Comparison of ENCODE assay signal across 27 cellular contexts in genomic region chr5:150055707-150056443, GRCh38. TPM values are rescaled to one million over a fixed set of nuclear protein-coding genes. Genes with fewer than 3 reads are reported as not detected.
DNase-seq lines count a peak whose midpoint lies in the region; ATAC-seq, FAIRE-seq and TF ChIP-seq lines count a peak whose summit lies in the region.
"Had no signal": no experiment of that assay in that cellular context is flagged by ENCODE, and none has a peak within 500 bp of the region (broad histone marks: within the 10 kb centered on the region; RNA-seq: fewer than 3 reads in every experiment).

No MANE protein-coding gene starts in this region.

- H3K36me3 ChIP-seq in HEK293 (ENCODE audit: control insufficient read depth in 2 of 2, insufficient read depth in 1 of 2, low read length in 2 of 2) (peaks cover 4 to 56% of the 10 kb centered on the region in 2 experiments; a peak in 1 of 3 replicates), K562 (ENCODE audit: control insufficient read depth, insufficient read depth, low read length) (peaks cover 47% of the 10 kb centered on the region), osteoblast (ENCODE audit: insufficient read depth, low read length) (peaks cover 44% of the 10 kb centered on the region)

- no peak; the same call in 1 of the 2 replicates for TF ChIP-seq POLR2A in K562 (conservative IDR thresholded peaks at IDR 0.05)

- H3K4me2 ChIP-seq in K562 (ENCODE audit: insufficient read depth, low read length) (no peak overlapping the region), osteoblast (ENCODE audit: insufficient read depth, low read length) (no peak overlapping the region)

- no peak for DNase-seq in activated CD8-positive, alpha-beta T cell treated with anti-CD3 and anti-CD28 coated beads, Interleukin-2, amount 10 ng/mL, durations not matched to agents 7 days and 5 days
- DNase-seq in activated CD8-positive, alpha-beta T cell treated with anti-CD3 and anti-CD28 coated beads for 36 hours, result no peak
- DNase-seq in K562 (ENCODE audit: extremely low read depth in 1 of 4, low spot score in 3 of 4) (no peak), osteoblast (ENCODE audit: insufficient read length, low spot score, missing footprints) (peak; percentile 35)
- DNase-seq: ACHN; C1 segment of cervical spinal cord; CD8-positive, alpha-beta memory T cell; DMS53; EL; GF-D8; H9; Kasumi-1; NCI-H1417; NCI-H1694 treated with DMSO at 0.1 percent for 48 hours; NCI-H2081 treated with DMSO at 0.1 percent for 48 hours; NCI-H446; NCI-H526; Right ventricle myocardium superior had no signal

- H3K4me3 ChIP-seq in HEK293 (ENCODE audit: low read depth, low read length) (no peak overlapping the region), K562 (no peak overlapping the region), osteoblast (ENCODE audit: insufficient read depth, low read length) (no peak overlapping the region)

- POLR2A ChIA-PET in activated CD8-positive, alpha-beta T cell treated with anti-CD3 and anti-CD28 coated beads, Interleukin-2, amount 10 ng/mL, durations not matched to agents 7 days and 5 days (lab: Charles Lee), result interaction anchor here (0.8 kb wide), 1 partner anchor 8 kb away, joined by 4 read pairs; no protein-coding TSS in a partner anchor
- POLR2A ChIA-PET in activated CD8-positive, alpha-beta T cell treated with anti-CD3 and anti-CD28 coated beads for 36 hours (lab: Charles Lee), result interaction anchor here (1.1 kb wide), 2 partner anchors 8 to 10 kb away, joined by 3 to 4 read pairs; no protein-coding TSS in a partner anchor
- POLR2A ChIA-PET in HEK293 (lab: Yijun Ruan, JAX) (no interaction called here), K562 (lab: Yijun Ruan, JAX) (interaction anchor here (0.6 to 4.1 kb wide), 5 partner anchors 14 to 345 kb away, joined by 3 to 13 read pairs (median 3); no protein-coding TSS in a partner anchor)

- H3K27ac ChIP-seq in HEK293 (ENCODE audit: extremely low read depth, low read depth, low read length) (no peak overlapping the region), K562 (ENCODE audit: extremely low read depth, low read depth, low read length) (no peak overlapping the region), osteoblast (ENCODE audit: low read depth, low read length) (no peak overlapping the region)
- H3K27ac ChIP-seq: 22Rv1 had no signal

- H2AFZ ChIP-seq in K562 (ENCODE audit: low read depth, low read length) (no peak overlapping the region), osteoblast (ENCODE audit: low read length) (no peak overlapping the region)

- H3K4me1 Mint-ChIP-seq in activated CD8-positive, alpha-beta T cell treated with anti-CD3 and anti-CD28 coated beads, Interleukin-2, amount 10 ng/mL, durations not matched to agents 7 days and 5 days (ENCODE audit: low read depth), result peaks cover 16% of the 10 kb centered on the region
- H3K4me1 Mint-ChIP-seq in activated CD8-positive, alpha-beta T cell treated with anti-CD3 and anti-CD28 coated beads for 36 hours (ENCODE audit: low read depth), result peaks cover 4% of the 10 kb centered on the region
- H3K4me1 Mint-ChIP-seq: CD8-positive, alpha-beta memory T cell had no signal

- peaks cover 36% of the 10 kb centered on the region for H3K36me3 Mint-ChIP-seq in activated CD8-positive, alpha-beta T cell treated with anti-CD3 and anti-CD28 coated beads, Interleukin-2, amount 10 ng/mL, durations not matched to agents 7 days and 5 days (ENCODE audit: low read depth)
- peaks cover 27% of the 10 kb centered on the region for H3K36me3 Mint-ChIP-seq in activated CD8-positive, alpha-beta T cell treated with anti-CD3 and anti-CD28 coated beads for 36 hours (ENCODE audit: low read depth)

- BruUV-seq in K562 (replicated peaks; lab: Mats Ljungman, UMichigan), result no TSS peak

- FAIRE-seq in K562 (lab: Jason Lieb, UNC), result no peak
- FAIRE-seq: D721Med, RCC 7860 had no signal

- H3K9me3 ChIP-seq in HEK293 (ENCODE audit: control insufficient read depth, insufficient read depth, low read depth, low read length) (no peaks in the 10 kb centered on the region), K562 (replicated peaks; ENCODE audit: control insufficient read depth, insufficient read depth, low read depth, low read length) (no peaks in the 10 kb centered on the region), osteoblast (ENCODE audit: low read depth, low read length) (no peaks in the 10 kb centered on the region)

- intact Hi-C loops in activated CD8-positive, alpha-beta T cell treated with anti-CD3 and anti-CD28 coated beads for 36 hours (cut with micrococcal nuclease), result no loop called here
- intact Hi-C loops in K562 (cut with micrococcal nuclease), result no loop called here

- no peak for TF ChIP-seq CTCF in activated CD8-positive, alpha-beta T cell treated with anti-CD3 and anti-CD28 coated beads for 36 hours (IDR thresholded peaks at IDR 0.05)
- TF ChIP-seq CTCF in HEK293 (tag by site-specific recombination; IDR thresholded peaks at IDR 0.05), result no peak
- no peak for TF ChIP-seq CTCF in K562 (IDR thresholded peaks at IDR 0.05 in 2 of 3, conservative IDR thresholded peaks at IDR 0.05 in 1 of 3; ENCODE audit: insufficient read depth in 2 of 3, low read depth in 1 of 3, low read length in 3 of 3)
- TF ChIP-seq CTCF in osteoblast (IDR thresholded peaks at IDR 0.05; ENCODE audit: extremely low read depth, low read depth, low read length), result no peak

- no peak overlapping the region for H3K4me3 Mint-ChIP-seq in activated CD8-positive, alpha-beta T cell treated with anti-CD3 and anti-CD28 coated beads, Interleukin-2, amount 10 ng/mL, durations not matched to agents 7 days and 5 days
- no peak overlapping the region for H3K4me3 Mint-ChIP-seq in activated CD8-positive, alpha-beta T cell treated with anti-CD3 and anti-CD28 coated beads for 36 hours
- H3K4me3 Mint-ChIP-seq: CD8-positive, alpha-beta memory T cell; H9 had no signal

- H3K4me1 ChIP-seq in HEK293 (ENCODE audit: control insufficient read depth, insufficient read depth, low read length) (no peaks in the 10 kb centered on the region), K562 (replicated peaks in 1 of 2; ENCODE audit: control insufficient read depth in 2 of 2, insufficient read depth in 2 of 2, low read length in 2 of 2) (peaks cover 18 to 25% of the 10 kb centered on the region in 2 experiments), osteoblast (ENCODE audit: insufficient read depth, low read length) (peaks cover 30% of the 10 kb centered on the region)

- H3K27me3 ChIP-seq in K562 (ENCODE audit: control insufficient read depth in 2 of 2, insufficient read depth in 2 of 2, low read length in 2 of 2) (peaks cover 0 to 5% of the 10 kb centered on the region in 2 experiments; a peak in 1 of 5 replicates), osteoblast (ENCODE audit: insufficient read depth, low read length) (no peaks in the 10 kb centered on the region)

- 95% methylated on average over 16 of the region's 18 CpGs for WGBS in K562 (ENCODE audit: insufficient coverage, low coverage, missing lambda C conversion rate)

- no peak for TF ChIP-seq EP300 in K562 (IDR thresholded peaks at IDR 0.05; ENCODE audit: low read length)

- CTCF ChIA-PET in activated CD8-positive, alpha-beta T cell treated with anti-CD3 and anti-CD28 coated beads, Interleukin-2, amount 10 ng/mL, durations not matched to agents 7 days and 5 days (lab: Charles Lee), result no interaction called here
- CTCF ChIA-PET in activated CD8-positive, alpha-beta T cell treated with anti-CD3 and anti-CD28 coated beads for 36 hours (lab: Charles Lee), result no interaction called here
- CTCF ChIA-PET in HEK293 (lab: Yijun Ruan, JAX), result interaction anchor here (0.7 kb wide), 2 partner anchors 14 to 227 kb away, joined by 3 read pairs; no protein-coding TSS in a partner anchor
- CTCF ChIA-PET in K562 (lab: Yijun Ruan, JAX; ENCODE audit: low intra/inter-chr PET ratio), result no interaction called here

- no peak for TF ChIP-seq RAD21 in K562 (CRISPR knock-in tag; conservative IDR thresholded peaks at IDR 0.05 in 1 of 2, IDR thresholded peaks at IDR 0.05 in 1 of 2)

- H4K20me1 ChIP-seq in K562 (replicated peaks; ENCODE audit: control insufficient read depth, insufficient read depth, low read length) (no peaks in the 10 kb centered on the region; the same call in 1 of the 2 replicates), osteoblast (ENCODE audit: insufficient read depth, low read length) (no peaks in the 10 kb centered on the region)

- in situ Hi-C loops in K562 (cut with MboI), result no loop called here

- H3K9me1 ChIP-seq in K562 (ENCODE audit: control insufficient read depth, insufficient read depth, low read length), result no peaks in the 10 kb centered on the region

- H3K27ac Mint-ChIP-seq in activated CD8-positive, alpha-beta T cell treated with anti-CD3 and anti-CD28 coated beads, Interleukin-2, amount 10 ng/mL, durations not matched to agents 7 days and 5 days, result peak overlapping the region; percentile 7
- no peak overlapping the region for H3K27ac Mint-ChIP-seq in activated CD8-positive, alpha-beta T cell treated with anti-CD3 and anti-CD28 coated beads for 36 hours

- no peaks in the 10 kb centered on the region for H3K79me2 ChIP-seq in K562 (ENCODE audit: control insufficient read depth, insufficient read depth, low read length)
- peaks cover 2% of the 10 kb centered on the region for H3K79me2 ChIP-seq in osteoblast (ENCODE audit: insufficient read depth, low read length)

- no peaks in the 10 kb centered on the region for H3K9me3 Mint-ChIP-seq in activated CD8-positive, alpha-beta T cell treated with anti-CD3 and anti-CD28 coated beads, Interleukin-2, amount 10 ng/mL, durations not matched to agents 7 days and 5 days (ENCODE audit: insufficient read depth)
- H3K9me3 Mint-ChIP-seq in activated CD8-positive, alpha-beta T cell treated with anti-CD3 and anti-CD28 coated beads for 36 hours, result no peaks in the 10 kb centered on the region
- H3K9me3 Mint-ChIP-seq: CD8-positive, alpha-beta memory T cell; H9 had no signal

- H3K9ac ChIP-seq in K562 (ENCODE audit: insufficient read depth in 1 of 2, low read depth in 2 of 2, low read length in 2 of 2), result no peak overlapping the region

- no peak for ATAC-seq in activated CD8-positive, alpha-beta T cell treated with anti-CD3 and anti-CD28 coated beads, Interleukin-2, amount 10 ng/mL, durations not matched to agents 7 days and 5 days
- ATAC-seq in activated CD8-positive, alpha-beta T cell treated with anti-CD3 and anti-CD28 coated beads for 36 hours, result no peak
- ATAC-seq in K562 (0 out of 3 replicates have a peak, but pooled peaks have one; percentile 5), GM21423 (IDR thresholded peaks at IDR 0.05; ENCODE audit: unreplicated experiment) (no peak), HG03342 (IDR thresholded peaks at IDR 0.05; ENCODE audit: unreplicated experiment) (no peak), GM19395 (IDR thresholded peaks at IDR 0.05; ENCODE audit: unreplicated experiment) (no peak)

- H3K27me3 Mint-ChIP-seq in activated CD8-positive, alpha-beta T cell treated with anti-CD3 and anti-CD28 coated beads, Interleukin-2, amount 10 ng/mL, durations not matched to agents 7 days and 5 days (ENCODE audit: low read depth), result no peaks in the 10 kb centered on the region
- H3K27me3 Mint-ChIP-seq in activated CD8-positive, alpha-beta T cell treated with anti-CD3 and anti-CD28 coated beads for 36 hours, result no peaks in the 10 kb centered on the region

RNA-seq across cellular contexts. Expression of gene CSF1R, which starts 30.5 kb away (rescaled TPM):
- total RNA-seq in activated CD8-positive, alpha-beta T cell treated with anti-CD3 and anti-CD28 coated beads, Interleukin-2, amount 10 ng/mL, durations not matched to agents 7 days and 5 days, result not detected
- total RNA-seq in activated CD8-positive, alpha-beta T cell treated with anti-CD3 and anti-CD28 coated beads for 36 hours, result not detected
- not detected in 2 replicates for total RNA-seq in K562 (2011; cell fraction: chromatin; rRNA removed; ENCODE audit: low replicate concordance)
- not detected in 2 replicates for total RNA-seq in K562 (2011; cell fraction: nucleolus; rRNA removed)
- not detected in 2 replicates for total RNA-seq in K562 (2011; cell fraction: nucleoplasm; rRNA removed)
- total RNA-seq in K562 (2014; rRNA removed), result not detected in 2 replicates
- not detected in 2 replicates for total RNA-seq in K562 (2014; rRNA removed; fragmentation: Illumina TruSeq; extraction: Trizol)
- not detected in 2 replicates for total RNA-seq in K562 (2015; rRNA removed; fragmentation: Illumina TruSeq; extraction: Trizol)
- total RNA-seq in K562 (2021), result 0.20 and 0.22 TPM in 2 replicates
- 0.03 TPM in 1 of 2 replicates, not detected in the other for polyA plus RNA-seq in K562 (2011; rRNA removed)
- polyA plus RNA-seq in K562 (2011; cell fraction: cytosol; rRNA removed), result 0.03 TPM in 1 of 2 replicates, not detected in the other
- 0.13 TPM in 1 of 2 replicates, not detected in the other for polyA plus RNA-seq in K562 (2011; cell fraction: nucleus; rRNA removed)
- 0.12 TPM in 1 of 2 replicates, not detected in the other for polyA plus RNA-seq in K562 (2012)
- not detected in 2 replicates for polyA plus RNA-seq in K562 (2014; fragmentation: Illumina TruSeq; extraction: Trizol)
- polyA plus RNA-seq in K562 (2014; fragmentation: Nextera tagmentation; extraction: Ambion mirVana), result not detected
- polyA plus RNA-seq in K562 (2014; rRNA removed), result 0.64 TPM in 1 of 2 replicates, not detected in the other
- 0.39 TPM in 1 of 2 replicates, not detected in the other for polyA minus RNA-seq in K562 (2011; rRNA and poly(A)+ RNA removed)
- not detected in 2 replicates for polyA minus RNA-seq in K562 (2011; cell fraction: cytosol; rRNA and poly(A)+ RNA removed)
- not detected in 2 replicates for polyA minus RNA-seq in K562 (2011; cell fraction: nucleus; rRNA and poly(A)+ RNA removed)
- total RNA-seq in osteoblast, result 0.36 and 0.88 TPM in 2 replicates
- total RNA-seq: OCI-LY7, SK-MEL-5 had no signal

RNA-seq across cellular contexts. Expression of gene HMGXB3, which starts 55.3 kb away (rescaled TPM):
- total RNA-seq in activated CD8-positive, alpha-beta T cell treated with anti-CD3 and anti-CD28 coated beads, Interleukin-2, amount 10 ng/mL, durations not matched to agents 7 days and 5 days, result 10 to 100 TPM; 36.5 to 37.5 TPM
- total RNA-seq in activated CD8-positive, alpha-beta T cell treated with anti-CD3 and anti-CD28 coated beads for 36 hours, result 10 to 100 TPM; 30.4 to 32.6 TPM
- total RNA-seq in K562 (2011; cell fraction: chromatin; rRNA removed; ENCODE audit: low replicate concordance), result 126 and 156 TPM in 2 replicates
- 104 and 109 TPM in 2 replicates for total RNA-seq in K562 (2011; cell fraction: nucleolus; rRNA removed)
- total RNA-seq in K562 (2011; cell fraction: nucleoplasm; rRNA removed), result 92.4 and 96.9 TPM in 2 replicates
- total RNA-seq in K562 (2014; rRNA removed) (32.1 and 44.2 TPM in 2 replicates), K562 (2014; rRNA removed; fragmentation: Illumina TruSeq; extraction: Trizol) (32.2 and 34.3 TPM in 2 replicates), K562 (2015; rRNA removed; fragmentation: Illumina TruSeq; extraction: Trizol) (32.2 and 34.7 TPM in 2 replicates), K562 (2021) (44.1 and 44.3 TPM in 2 replicates), osteoblast (49.8 and 54.3 TPM in 2 replicates)
- polyA plus RNA-seq in K562 (2011; rRNA removed) (44.0 and 47.5 TPM in 2 replicates), K562 (2014; fragmentation: Illumina TruSeq; extraction: Trizol) (40.0 and 41.0 TPM in 2 replicates), K562 (2014; fragmentation: Nextera tagmentation; extraction: Ambion mirVana) (1 to 10 TPM; 1.8 to 2.1 TPM), K562 (2014; rRNA removed) (31.7 and 31.9 TPM in 2 replicates)
- 37.8 and 42.6 TPM in 2 replicates for polyA plus RNA-seq in K562 (2011; cell fraction: cytosol; rRNA removed)
- 119 and 131 TPM in 2 replicates for polyA plus RNA-seq in K562 (2011; cell fraction: nucleus; rRNA removed)
- polyA plus RNA-seq in K562 (2012), result 26.6 and 30.2 TPM in 2 replicates
- polyA minus RNA-seq in K562 (2011; rRNA and poly(A)+ RNA removed), result 61.8 and 62.5 TPM in 2 replicates
- 33.1 and 34.0 TPM in 2 replicates for polyA minus RNA-seq in K562 (2011; cell fraction: cytosol; rRNA and poly(A)+ RNA removed)
- 49.3 and 58.9 TPM in 2 replicates for polyA minus RNA-seq in K562 (2011; cell fraction: nucleus; rRNA and poly(A)+ RNA removed)

RNA-seq across cellular contexts. Expression of gene TIGD6, which starts 55.4 kb away (rescaled TPM):
- 1 to 10 TPM; 1.1 to 1.4 TPM for total RNA-seq in activated CD8-positive, alpha-beta T cell treated with anti-CD3 and anti-CD28 coated beads, Interleukin-2, amount 10 ng/mL, durations not matched to agents 7 days and 5 days
- total RNA-seq in activated CD8-positive, alpha-beta T cell treated with anti-CD3 and anti-CD28 coated beads for 36 hours, result 1 to 10 TPM; 1.2 to 2.2 TPM
- total RNA-seq in K562 (2011; cell fraction: chromatin; rRNA removed; ENCODE audit: low replicate concordance), result 8.2 and 12.4 TPM in 2 replicates
- 5.2 and 6.6 TPM in 2 replicates for total RNA-seq in K562 (2011; cell fraction: nucleolus; rRNA removed)
- 12.1 and 13.1 TPM in 2 replicates for total RNA-seq in K562 (2011; cell fraction: nucleoplasm; rRNA removed)
- total RNA-seq in K562 (2014; rRNA removed), result 3.9 and 5.2 TPM in 2 replicates
- 3.9 and 4.3 TPM in 2 replicates for total RNA-seq in K562 (2014; rRNA removed; fragmentation: Illumina TruSeq; extraction: Trizol)
- 3.8 and 4.3 TPM in 2 replicates for total RNA-seq in K562 (2015; rRNA removed; fragmentation: Illumina TruSeq; extraction: Trizol)
- total RNA-seq in K562 (2021), result 4.3 and 4.4 TPM in 2 replicates
- polyA plus RNA-seq in K562 (2011; rRNA removed), result 4.9 and 5.1 TPM in 2 replicates
- 5.7 TPM in 2 replicates for polyA plus RNA-seq in K562 (2011; cell fraction: cytosol; rRNA removed)
- 14.9 and 16.9 TPM in 2 replicates for polyA plus RNA-seq in K562 (2011; cell fraction: nucleus; rRNA removed)
- 4.9 and 5.4 TPM in 2 replicates for polyA plus RNA-seq in K562 (2012)
- polyA plus RNA-seq in K562 (2014; fragmentation: Illumina TruSeq; extraction: Trizol), result 6.3 and 7.0 TPM in 2 replicates
- polyA plus RNA-seq in K562 (2014; fragmentation: Nextera tagmentation; extraction: Ambion mirVana), result 1 to 10 TPM; 1.8 to 2.3 TPM
- 3.1 and 4.0 TPM in 2 replicates for polyA plus RNA-seq in K562 (2014; rRNA removed)
- 9.4 and 9.9 TPM in 2 replicates for polyA minus RNA-seq in K562 (2011; rRNA and poly(A)+ RNA removed)
- polyA minus RNA-seq in K562 (2011; cell fraction: cytosol; rRNA and poly(A)+ RNA removed), result 1.0 and 2.7 TPM in 2 replicates
- polyA minus RNA-seq in K562 (2011; cell fraction: nucleus; rRNA and poly(A)+ RNA removed), result 4.8 and 8.7 TPM in 2 replicates
- total RNA-seq in osteoblast, result 9.1 and 9.8 TPM in 2 replicates
